In the genomic region with DNA sequence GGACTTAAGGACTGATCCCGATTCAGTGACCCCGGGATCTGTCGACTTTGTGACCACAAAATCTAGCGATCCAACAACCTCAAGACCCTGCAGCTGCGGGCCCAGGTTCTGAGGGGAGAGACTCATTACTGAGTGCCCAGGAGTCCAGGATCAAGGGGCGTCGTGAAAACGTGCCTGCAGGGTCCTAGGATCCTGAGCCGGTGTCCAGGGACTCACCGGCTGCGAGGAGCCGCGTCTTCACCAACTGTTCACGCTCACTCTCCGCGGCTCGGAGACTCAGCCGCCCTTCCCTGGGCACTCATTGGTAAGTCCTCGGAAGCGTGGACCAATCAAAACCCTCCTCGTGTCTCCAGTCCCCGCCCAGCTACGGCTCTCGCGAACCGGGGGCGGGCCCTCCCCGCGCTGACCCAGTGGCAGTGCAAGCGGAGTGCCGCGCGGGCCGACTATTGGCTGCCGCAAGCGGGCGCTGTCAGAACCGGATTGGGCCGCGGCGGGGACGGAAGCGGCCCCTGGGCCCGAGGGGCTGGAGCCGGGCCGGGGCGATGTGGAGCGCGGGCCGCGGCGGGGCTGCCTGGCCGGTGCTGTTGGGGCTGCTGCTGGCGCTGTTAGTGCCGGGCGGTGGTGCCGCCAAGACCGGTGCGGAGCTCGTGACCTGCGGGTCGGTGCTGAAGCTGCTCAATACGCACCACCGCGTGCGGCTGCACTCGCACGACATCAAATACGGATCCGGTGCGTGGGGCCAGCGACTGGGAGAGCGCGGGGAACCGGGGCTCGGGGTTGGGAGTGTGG, we compare ENCODE assay signal across 8 cellular contexts. TPM values are rescaled to one million over a fixed set of nuclear protein-coding genes. Genes with fewer than 3 reads are reported as not detected.
DNase-seq lines count a peak whose midpoint lies in the region; ATAC-seq and TF ChIP-seq lines count a peak whose summit lies in the region.

A gene with protein sequence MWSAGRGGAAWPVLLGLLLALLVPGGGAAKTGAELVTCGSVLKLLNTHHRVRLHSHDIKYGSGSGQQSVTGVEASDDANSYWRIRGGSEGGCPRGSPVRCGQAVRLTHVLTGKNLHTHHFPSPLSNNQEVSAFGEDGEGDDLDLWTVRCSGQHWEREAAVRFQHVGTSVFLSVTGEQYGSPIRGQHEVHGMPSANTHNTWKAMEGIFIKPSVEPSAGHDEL (plus strand): TSS at position 508 of the 789 bp plus-strand sequence. CDS start 35 bp downstream, at position 543.

- DNase-seq in NCI-H1694 (lab: John Stamatoyannopoulos, UW) (peak; percentile 97), adrenal gland (peak; percentile 98 to 99 (median 99)), heart right ventricle (peak; percentile 98), posterior cingulate gyrus (peak; percentile 95 to 100 (median 98)), upper lobe of left lung (peak; percentile 99)

- H3K27me3 ChIP-seq in adrenal gland (no peaks in the 10 kb centered on the region), heart right ventricle (no peaks in the 10 kb centered on the region), upper lobe of left lung (no peaks in the 10 kb centered on the region)

- H3K27ac ChIP-seq in adrenal gland (peak within 1 kb of the TSS in 4 of 5 donors; percentile 42 to 78 (median 60)), heart right ventricle (peak within 1 kb of the TSS in 9 of 10 donors; percentile 54 to 82 (median 66)), upper lobe of left lung (peak within 1 kb of the TSS; percentile 66 to 80 (median 76))

- peak; percentile 96 for ATAC-seq in GM18498 (IDR thresholded peaks at IDR 0.05; ENCODE audit: unreplicated experiment)
- peak; percentile 97 for ATAC-seq in HG02885 (IDR thresholded peaks at IDR 0.05; ENCODE audit: poor library complexity, unreplicated experiment)
- peak; percentile 99 to 100 (median 100) for ATAC-seq in heart right ventricle
- ATAC-seq in upper lobe of left lung (ENCODE audit: low FRiP score in 2 of 2): peak; percentile 99

- H3K4me1 ChIP-seq in adrenal gland (replicated peaks in 1 of 2) (peaks cover 10 to 19% of the 10 kb centered on the region in 2 donors), heart right ventricle (peaks cover 0 to 34% (median 29%) of the 10 kb centered on the region in 9 donors), upper lobe of left lung (peaks cover 18 to 37% (median 24%) of the 10 kb centered on the region in 4 donors)

- TF ChIP-seq POLR2A in adrenal gland (IDR thresholded peaks at IDR 0.05): peak; percentile 58 to 80
- TF ChIP-seq POLR2A in upper lobe of left lung (IDR thresholded peaks at IDR 0.05): peak in 3 of 4 donors; percentile 11 to 82 (median 60)

- no peaks in the 10 kb centered on the region for H3K9me3 ChIP-seq in adrenal gland (replicated peaks in 1 of 3)
- no peaks in the 10 kb centered on the region for H3K9me3 ChIP-seq in heart right ventricle
- H3K9me3 ChIP-seq in upper lobe of left lung: no peaks in the 10 kb centered on the region

- WGBS in adrenal gland, 4 donors: 0% methylated on average over 1 to 76 of the region's 76 CpGs
- WGBS in heart right ventricle, 2 donors: 0 to 1% methylated on average over 76 of the region's 76 CpGs
- WGBS in upper lobe of left lung, 2 donors: 0% methylated on average over 68 of the region's 76 CpGs; no CpG with 5 or more reads in 1 of the 2 donors

- TF ChIP-seq EP300 in upper lobe of left lung (IDR thresholded peaks at IDR 0.05): no peak

- peak within 1 kb of the TSS in 3 of 4 donors; percentile 2 to 58 (median 52) for H3K4me3 ChIP-seq in adrenal gland
- H3K4me3 ChIP-seq in heart right ventricle: peak within 1 kb of the TSS; percentile 51 to 91 (median 80)
- H3K4me3 ChIP-seq in upper lobe of left lung: peak within 1 kb of the TSS; percentile 63 to 91 (median 79)

- H3K36me3 ChIP-seq in adrenal gland (replicated peaks in 1 of 2) (peaks cover 0 to 7% of the 10 kb centered on the region in 2 donors), heart right ventricle (peaks cover 0 to 21% (median 0%) of the 10 kb centered on the region in 9 donors), upper lobe of left lung (peaks cover 0 to 22% (median 4%) of the 10 kb centered on the region in 4 donors)

- intact Hi-C loops in T-helper 1 cell treated with Interleukin-12 subunit alpha and Interleukin-12 subunit beta and Interleukin-4 antibody, amounts not matched to agents 30 ng/mL and 1 ng/mL, for 36 hours (cut with micrococcal nuclease): loop anchor here (1.0 to 2.0 kb wide), 3 partner anchors 10 to 71 kb away; a partner anchor contains a TSS
- intact Hi-C loops in adrenal gland (cut with DNase I): no loop called here
- intact Hi-C loops in heart right ventricle (cut with DNase I): loop anchor here in 1 of 10 donors (1.0 kb wide), 1 partner anchor 12 kb away; a partner anchor contains a TSS
- intact Hi-C loops in posterior cingulate gyrus (cut with DNase I): no loop called here

- TF ChIP-seq CTCF in adrenal gland (IDR thresholded peaks at IDR 0.05) (peak in 1 of 6 experiments; percentile 10), heart right ventricle (IDR thresholded peaks at IDR 0.05) (peak in 6 of 9 donors; percentile 16 to 64 (median 37)), upper lobe of left lung (IDR thresholded peaks at IDR 0.05) (peak in 5 of 6 experiments; percentile 6 to 61 (median 45))

RNA-seq across cellular contexts. Expression of the gene that starts here (rescaled TPM):
- 117 and 120 TPM in 2 replicates for total RNA-seq in T-helper 1 cell treated with Interleukin-12 subunit alpha and Interleukin-12 subunit beta and Interleukin-4 antibody, amounts not matched to agents 30 ng/mL and 1 ng/mL, for 36 hours
- total RNA-seq in adrenal gland (10 to 100 TPM; 14.0 to 83.9 (median 44.8) TPM), heart right ventricle (10 to 100 TPM; 10.8 to 41.0 (median 18.2) TPM), upper lobe of left lung (10 to 100 TPM in 5 of 6 donors, 1 to 10 TPM in 1; 3.1 to 73.1 (median 38.9) TPM)
- polyA plus RNA-seq in adrenal gland (10 to 100 TPM; 15.3 to 37.5 (median 19.1) TPM), heart right ventricle (100 to 1,000 TPM in 1 of 2 donors, 10 to 100 TPM in 1; 17.6 to 325 TPM)

Comparison
In these comparisons a context has a peak if more than half of its experiments do, and no peak if none do; other contexts are left out.
1. Peak in every context shown above with its lines: DNase-seq, ATAC-seq, H3K4me3 ChIP-seq and H3K27ac ChIP-seq.